Comparison of ENCODE assay signal across 11 cellular contexts in the genomic region with DNA sequence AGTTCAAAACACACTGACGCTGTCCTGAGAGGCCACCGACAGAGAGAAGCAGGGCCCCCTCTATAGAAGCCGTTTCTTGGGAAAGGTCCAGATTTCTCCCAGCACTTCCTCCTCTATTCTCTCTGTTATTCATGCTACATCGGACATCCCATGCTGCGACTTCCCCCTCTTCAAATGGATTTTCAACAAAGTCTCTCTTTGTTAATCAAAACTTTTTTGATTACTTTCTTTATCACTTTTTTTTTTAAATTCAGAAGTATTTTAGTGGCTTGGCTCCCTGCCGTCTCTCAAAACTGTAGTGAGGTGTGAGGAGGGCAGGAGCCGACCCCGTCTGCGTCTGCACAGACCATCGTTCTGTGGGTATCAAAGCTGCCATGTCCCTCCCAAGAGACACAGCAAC.
DNase-seq lines count a peak whose midpoint lies in the region; ATAC-seq and TF ChIP-seq lines count a peak whose summit lies in the region.
"Had no signal": no experiment of that assay in that cellular context is flagged by ENCODE, and none has a peak within 500 bp of the region (broad histone marks: within the 10 kb centered on the region; RNA-seq: fewer than 3 reads in every experiment).

No MANE protein-coding gene starts in this region.

- H3K27me3 Mint-ChIP-seq in naive thymus-derived CD4-positive, alpha-beta T cell: peaks cover 0 to 28% (median 4%) of the 10 kb centered on the region in 5 donors

- WGBS in heart right ventricle, 2 donors: 75 to 77% methylated on average over 10 of the region's 10 CpGs

- TF ChIP-seq CTCF in heart right ventricle (IDR thresholded peaks at IDR 0.05) (no peak), upper lobe of right lung (IDR thresholded peaks at IDR 0.05) (no peak)

- H3K36me3 Mint-ChIP-seq in naive thymus-derived CD4-positive, alpha-beta T cell: peaks cover 0 to 4% (median 0%) of the 10 kb centered on the region in 5 donors

- POLR2A ChIA-PET in naive thymus-derived CD4-positive, alpha-beta T cell (lab: Charles Lee): no interaction called here

- H3K27ac ChIP-seq in heart right ventricle (peak overlapping the region; percentile 14 to 88 (median 74)), upper lobe of right lung (peak overlapping the region; percentile 77)
- no peak overlapping the region for H3K27ac ChIP-seq in naive thymus-derived CD4-positive, alpha-beta T cell (ENCODE audit: low read depth, low read length)
- H3K27ac ChIP-seq: brain microvascular endothelial cell had no signal

- H3K36me3 ChIP-seq in heart right ventricle (no peaks in the 10 kb centered on the region), upper lobe of right lung (no peaks in the 10 kb centered on the region)
- no peaks in the 10 kb centered on the region for H3K36me3 ChIP-seq in naive thymus-derived CD4-positive, alpha-beta T cell (ENCODE audit: control insufficient read depth in 2 of 3, insufficient read depth in 3 of 3, low read length in 3 of 3)
- H3K36me3 ChIP-seq: brain microvascular endothelial cell had no signal

- CTCF ChIA-PET in naive thymus-derived CD4-positive, alpha-beta T cell (lab: Charles Lee): no interaction called here

- ATAC-seq in heart right ventricle: no peak
- ATAC-seq in naive thymus-derived CD4-positive, alpha-beta T cell: no peak
- ATAC-seq in upper lobe of right lung: no peak
- no peak for ATAC-seq in GM19452 (IDR thresholded peaks at IDR 0.05; ENCODE audit: unreplicated experiment)

- H3K4me3 ChIP-seq in heart right ventricle (no peak overlapping the region), upper lobe of right lung (no peak overlapping the region)
- H3K4me3 ChIP-seq in naive thymus-derived CD4-positive, alpha-beta T cell (ENCODE audit: low read length): no peak overlapping the region

- H3K4me1 ChIP-seq in heart right ventricle: peaks cover 0 to 64% (median 54%) of the 10 kb centered on the region in 9 donors
- peaks cover 8 to 17% of the 10 kb centered on the region in 2 donors for H3K4me1 ChIP-seq in naive thymus-derived CD4-positive, alpha-beta T cell (ENCODE audit: control insufficient read depth in 2 of 2, insufficient read depth in 2 of 2, low read length in 2 of 2)
- H3K4me1 ChIP-seq in upper lobe of right lung: peaks cover 62% of the 10 kb centered on the region

- H3K9me3 ChIP-seq in heart right ventricle (no peaks in the 10 kb centered on the region), upper lobe of right lung (no peaks in the 10 kb centered on the region)
- H3K9me3 ChIP-seq in naive thymus-derived CD4-positive, alpha-beta T cell (ENCODE audit: control insufficient read depth in 2 of 3, low read length in 3 of 3): no peaks in the 10 kb centered on the region

- DNase-seq in heart right ventricle (no peak), cardiac septum (ENCODE audit: low spot score) (no peak), dermis blood vessel endothelial cell (peak; percentile 25), upper lobe of right lung (no peak), NCI-H1105 treated with DMSO at 0.1 percent for 48 hours (lab: John Stamatoyannopoulos, UW) (no peak), activated gamma-delta T cell (lab: John Stamatoyannopoulos, UW) (no peak)
- no peak for DNase-seq in naive thymus-derived CD4-positive, alpha-beta T cell
- DNase-seq: brain microvascular endothelial cell, GDM1, NCI-H2081 had no signal

- H3K4me3 Mint-ChIP-seq in naive thymus-derived CD4-positive, alpha-beta T cell: peak overlapping the region in 6 of 10 donors; percentile 19 to 91 (median 84)

- no peaks in the 10 kb centered on the region for H3K27me3 ChIP-seq in heart right ventricle
- no peaks in the 10 kb centered on the region for H3K27me3 ChIP-seq in naive thymus-derived CD4-positive, alpha-beta T cell (ENCODE audit: control insufficient read depth in 2 of 2, insufficient read depth in 2 of 2, low read length in 2 of 2)
- no peaks in the 10 kb centered on the region for H3K27me3 ChIP-seq in upper lobe of right lung
- H3K27me3 ChIP-seq: brain microvascular endothelial cell had no signal

- no peak overlapping the region for H3K27ac Mint-ChIP-seq in naive thymus-derived CD4-positive, alpha-beta T cell

- intact Hi-C loops in heart right ventricle (cut with DNase I) (no loop called here), cardiac septum (cut with DNase I) (no loop called here), upper lobe of right lung (cut with DNase I) (no loop called here)
- intact Hi-C loops in naive thymus-derived CD4-positive, alpha-beta T cell (cut with micrococcal nuclease): no loop called here

- H3K9me3 Mint-ChIP-seq in naive thymus-derived CD4-positive, alpha-beta T cell: peaks cover 0 to 3% (median 0%) of the 10 kb centered on the region in 11 donors

- H3K4me1 Mint-ChIP-seq in naive thymus-derived CD4-positive, alpha-beta T cell: peaks cover 19 to 58% (median 38%) of the 10 kb centered on the region in 7 donors
